ENCODE assay signal across 23 cellular contexts in genomic region chr21:42858957-42859890, GRCh38. TPM values are rescaled to one million over a fixed set of nuclear protein-coding genes. Genes with fewer than 3 reads are reported as not detected.
DNase-seq lines count a peak whose midpoint lies in the region; ATAC-seq, FAIRE-seq and TF ChIP-seq lines count a peak whose summit lies in the region.
"Had no signal": no experiment of that assay in that cellular context is flagged by ENCODE, and none has a peak within 500 bp of the region (broad histone marks: within the 10 kb centered on the region; RNA-seq: fewer than 3 reads in every experiment).

No MANE protein-coding gene starts in this region.

- in situ Hi-C loops in K562 (cut with MboI), result no loop called here

- H3K27ac Mint-ChIP-seq in nephron progenitor cell, result peak overlapping the region; percentile 65
- H3K27ac Mint-ChIP-seq: B cell had no signal

- ATAC-seq in K562, result no peak
- ATAC-seq: SK-N-SH treated with all-trans-retinoic acid at 6 μM for 48 hours had no signal

- peaks cover 3% of the 10 kb centered on the region for H3K9me1 ChIP-seq in K562 (ENCODE audit: control insufficient read depth, insufficient read depth, low read length)

- peak overlapping the region in 9 of 11 experiments; percentile 40 to 89 (median 67); a peak in 17 of 22 replicates for H3K4me2 ChIP-seq in BLaER1 treated with 17β-estradiol and CSF1 and Interleukin-3, amounts not matched to agents 10 nM and 100 nM
- H3K4me2 ChIP-seq in K562 (ENCODE audit: insufficient read depth, low read length), result no peak overlapping the region

- H3K27me3 ChIP-seq in BLaER1 treated with 17β-estradiol and CSF1 and Interleukin-3, amounts not matched to agents 10 nM and 100 nM, result 0 out of 22 replicates have a peak, but pooled peaks cover 0 to 3% (median 0%) of the 10 kb centered on the region in 11 experiments
- H3K27me3 ChIP-seq in H7 (ENCODE audit: control insufficient read depth, insufficient read depth, low read length) (no peaks in the 10 kb centered on the region), K562 (ENCODE audit: control insufficient read depth in 2 of 2, insufficient read depth in 2 of 2, low read length in 2 of 2) (no peaks in the 10 kb centered on the region)
- H3K27me3 ChIP-seq: Peyer's patch had no signal

- no peak for TF ChIP-seq RAD21 in K562 (CRISPR knock-in tag; conservative IDR thresholded peaks at IDR 0.05 in 1 of 2, IDR thresholded peaks at IDR 0.05 in 1 of 2)

- no peaks in the 10 kb centered on the region for H3K9me3 ChIP-seq in BLaER1 treated with 17β-estradiol and CSF1 and Interleukin-3, amounts not matched to agents 10 nM and 100 nM (replicated peaks in 1 of 11)
- H3K9me3 ChIP-seq in K562 (replicated peaks; ENCODE audit: control insufficient read depth, insufficient read depth, low read depth, low read length), result no peaks in the 10 kb centered on the region
- H3K9me3 ChIP-seq: HAP-1, Peyer's patch had no signal

- WGBS in K562 (ENCODE audit: insufficient coverage, low coverage, missing lambda C conversion rate), result 92% methylated on average over 28 of the region's 34 CpGs

- H3K27me3 Mint-ChIP-seq in nephron progenitor cell (ENCODE audit: low read depth, poor library complexity), result no peaks in the 10 kb centered on the region
- H3K27me3 Mint-ChIP-seq: B cell; CD4-positive, CD25-positive, alpha-beta regulatory T cell had no signal

- TF ChIP-seq POLR2A in K562 (conservative IDR thresholded peaks at IDR 0.05), result no peak

- POLR2A ChIA-PET in K562 (lab: Yijun Ruan, JAX), result no interaction called here

- 0 out of 20 replicates have a peak overlapping the region, but pooled peaks of 1 of the 10 experiments have one; percentile 0 for H3K4me3 ChIP-seq in BLaER1 treated with 17β-estradiol and CSF1 and Interleukin-3, amounts not matched to agents 10 nM and 100 nM
- H3K4me3 ChIP-seq in H7 (ENCODE audit: insufficient read depth, low read depth, low read length), result no peak overlapping the region
- no peak overlapping the region for H3K4me3 ChIP-seq in K562
- H3K4me3 ChIP-seq: GM23248, HAP-1, Peyer's patch had no signal

- H2AFZ ChIP-seq in K562 (ENCODE audit: low read depth, low read length), result no peak overlapping the region
- H2AFZ ChIP-seq: GM23248 had no signal

- H4K20me1 ChIP-seq in BLaER1 treated with 17β-estradiol and CSF1 and Interleukin-3, amounts not matched to agents 10 nM and 100 nM, result peaks cover 25 to 98% (median 97%) of the 10 kb centered on the region in 11 experiments
- peaks cover 21% of the 10 kb centered on the region for H4K20me1 ChIP-seq in K562 (replicated peaks; ENCODE audit: control insufficient read depth, insufficient read depth, low read length)

- peak overlapping the region in 1 of 11 experiments; percentile 8; a peak in 1 of 22 replicates for H3K27ac ChIP-seq in BLaER1 treated with 17β-estradiol and CSF1 and Interleukin-3, amounts not matched to agents 10 nM and 100 nM
- no peak overlapping the region for H3K27ac ChIP-seq in K562 (ENCODE audit: extremely low read depth, low read depth, low read length)
- H3K27ac ChIP-seq: GM23248, Peyer's patch had no signal

- peaks cover 24 to 77% (median 61%) of the 10 kb centered on the region in 10 experiments for H3K4me1 ChIP-seq in BLaER1 treated with 17β-estradiol and CSF1 and Interleukin-3, amounts not matched to agents 10 nM and 100 nM
- peaks cover 0 to 28% of the 10 kb centered on the region in 2 experiments; a peak in 1 of 5 replicates for H3K4me1 ChIP-seq in K562 (replicated peaks in 1 of 2; ENCODE audit: control insufficient read depth in 2 of 2, insufficient read depth in 2 of 2, low read length in 2 of 2)
- H3K4me1 ChIP-seq: HAP-1, Peyer's patch had no signal

- intact Hi-C loops in K562 (cut with micrococcal nuclease), result no loop called here

- peaks cover 76 to 97% (median 94%) of the 10 kb centered on the region in 11 experiments for H3K36me3 ChIP-seq in BLaER1 treated with 17β-estradiol and CSF1 and Interleukin-3, amounts not matched to agents 10 nM and 100 nM
- H3K36me3 ChIP-seq in H7 (replicated peaks; ENCODE audit: control insufficient read depth, insufficient read depth, low read length) (peaks cover 52% of the 10 kb centered on the region), K562 (ENCODE audit: control insufficient read depth, insufficient read depth, low read length) (peaks cover 95% of the 10 kb centered on the region)

- peak overlapping the region in 6 of 11 experiments; percentile 5 to 56 (median 27); a peak in 4 of 22 replicates for H3K9ac ChIP-seq in BLaER1 treated with 17β-estradiol and CSF1 and Interleukin-3, amounts not matched to agents 10 nM and 100 nM
- no peak overlapping the region for H3K9ac ChIP-seq in K562 (ENCODE audit: insufficient read depth in 1 of 2, low read depth in 2 of 2, low read length in 2 of 2)
- H3K9ac ChIP-seq: GM23248 had no signal

- H3K36me3 Mint-ChIP-seq in nephron progenitor cell (ENCODE audit: low read depth), result peaks cover 53% of the 10 kb centered on the region

- H3K4me1 Mint-ChIP-seq in nephron progenitor cell, result no peaks in the 10 kb centered on the region
- H3K4me1 Mint-ChIP-seq: B cell had no signal

- no peak for TF ChIP-seq EP300 in K562 (IDR thresholded peaks at IDR 0.05; ENCODE audit: low read length)

- no TSS peak for BruUV-seq in K562 (replicated peaks; lab: Mats Ljungman, UMichigan)

- peaks cover 61% of the 10 kb centered on the region for H3K79me2 ChIP-seq in K562 (ENCODE audit: control insufficient read depth, insufficient read depth, low read length)

- no peak for FAIRE-seq in K562 (lab: Jason Lieb, UNC)

- DNase-seq in H7 (peak; percentile 20), K562 (ENCODE audit: extremely low read depth in 1 of 4, low spot score in 3 of 4) (no peak), nephron progenitor cell (no peak), CD1c-positive myeloid dendritic cell (ENCODE audit: extremely low spot score) (no peak), HT-29 (ENCODE audit: low spot score) (no peak), GF-D8 (lab: John Stamatoyannopoulos, UW) (no peak)
- DNase-seq: CD4-positive, CD25-positive, alpha-beta regulatory T cell; DMS153; DND-41; GM23248; Karpas-422; NCI-H1092; NCI-H1417 treated with DMSO at 0.1 percent for 48 hours; NCI-H1694 treated with DMSO at 0.1 percent for 48 hours; NCI-H2081; NCI-H2227 treated with DMSO at 0.1 percent for 48 hours; NCI-H526 treated with DMSO at 0.1 percent for 48 hours; OCI-M1; Peyer's patch had no signal

- no peaks in the 10 kb centered on the region for H3K9me3 Mint-ChIP-seq in nephron progenitor cell
- H3K9me3 Mint-ChIP-seq: CD4-positive, CD25-positive, alpha-beta regulatory T cell had no signal

- TF ChIP-seq CTCF in K562 (IDR thresholded peaks at IDR 0.05 in 2 of 3, conservative IDR thresholded peaks at IDR 0.05 in 1 of 3; ENCODE audit: insufficient read depth in 2 of 3, low read depth in 1 of 3, low read length in 3 of 3), result no peak
- TF ChIP-seq CTCF in nephron progenitor cell (IDR thresholded peaks at IDR 0.05), result no peak

- CTCF ChIA-PET in K562 (lab: Yijun Ruan, JAX; ENCODE audit: low intra/inter-chr PET ratio), result interaction anchor here (0.6 kb wide), 1 partner anchor 1099 kb away, joined by 3 read pairs; no protein-coding TSS in a partner anchor

- H3K4me3 Mint-ChIP-seq in nephron progenitor cell, result no peak overlapping the region
- H3K4me3 Mint-ChIP-seq: B cell; CD4-positive, CD25-positive, alpha-beta regulatory T cell had no signal

TF ChIP-seq in K562, 482 proteins besides CTCF, POLR2A, EP300 and RAD21:
- TF ChIP-seq BRD4 (IDR thresholded peaks at IDR 0.05), result no peak
- TF ChIP-seq RBFOX2 (IDR thresholded peaks at IDR 0.05; ENCODE audit: low read depth, low read length), result peak; percentile 40; the same call in 1 of the 2 replicates

RNA-seq across cellular contexts. Expression of gene WDR4, which starts 20.1 kb away (rescaled TPM):
- total RNA-seq in H7 (2014; rRNA removed; shearing (Covaris generic)), result 12.9 and 15.3 TPM in 2 replicates
- total RNA-seq in K562 (2011; cell fraction: chromatin; rRNA removed; ENCODE audit: low replicate concordance), result 107 and 254 TPM in 2 replicates
- 147 and 151 TPM in 2 replicates for total RNA-seq in K562 (2011; cell fraction: nucleolus; rRNA removed)
- total RNA-seq in K562 (2011; cell fraction: nucleoplasm; rRNA removed), result 105 and 112 TPM in 2 replicates
- total RNA-seq in K562 (2014; rRNA removed) (30.2 and 41.6 TPM in 2 replicates), K562 (2014; rRNA removed; fragmentation: Illumina TruSeq; extraction: Trizol) (21.4 and 29.7 TPM in 2 replicates), K562 (2015; rRNA removed; fragmentation: Illumina TruSeq; extraction: Trizol) (43.4 and 44.3 TPM in 2 replicates), K562 (2021) (95.3 and 95.4 TPM in 2 replicates)
- polyA plus RNA-seq in K562 (2011; rRNA removed) (32.1 and 32.8 TPM in 2 replicates), K562 (2014; fragmentation: Illumina TruSeq; extraction: Trizol) (48.1 and 59.6 TPM in 2 replicates), K562 (2014; fragmentation: Nextera tagmentation; extraction: Ambion mirVana) (10 to 100 TPM in 1 of 2 experiments, 1 to 10 TPM in 1; 5.4 to 26.3 TPM), K562 (2014; rRNA removed) (76.3 and 90.2 TPM in 2 replicates)
- 48.9 and 72.1 TPM in 2 replicates for polyA plus RNA-seq in K562 (2011; cell fraction: cytosol; rRNA removed)
- polyA plus RNA-seq in K562 (2011; cell fraction: nucleus; rRNA removed), result 84.3 and 132 TPM in 2 replicates
- polyA plus RNA-seq in K562 (2012), result 36.0 and 81.8 TPM in 2 replicates
- polyA minus RNA-seq in K562 (2011; rRNA and poly(A)+ RNA removed), result 22.9 and 34.7 TPM in 2 replicates
- polyA minus RNA-seq in K562 (2011; cell fraction: cytosol; rRNA and poly(A)+ RNA removed), result 29.9 and 35.5 TPM in 2 replicates
- 51.3 and 54.0 TPM in 2 replicates for polyA minus RNA-seq in K562 (2011; cell fraction: nucleus; rRNA and poly(A)+ RNA removed)
- 23.2 and 31.9 TPM in 2 replicates for total RNA-seq in HT-29 (2014; rRNA removed; shearing (Covaris generic))

RNA-seq across cellular contexts. Expression of gene NDUFV3, which starts 33.9 kb away (rescaled TPM):
- 40.5 and 41.9 TPM in 2 replicates for total RNA-seq in H7 (2014; rRNA removed; shearing (Covaris generic))
- 82.4 and 114 TPM in 2 replicates for total RNA-seq in K562 (2011; cell fraction: chromatin; rRNA removed; ENCODE audit: low replicate concordance)
- 48.2 and 54.4 TPM in 2 replicates for total RNA-seq in K562 (2011; cell fraction: nucleolus; rRNA removed)
- total RNA-seq in K562 (2011; cell fraction: nucleoplasm; rRNA removed), result 61.2 and 67.6 TPM in 2 replicates
- total RNA-seq in K562 (2014; rRNA removed) (87.8 and 89.7 TPM in 2 replicates), K562 (2014; rRNA removed; fragmentation: Illumina TruSeq; extraction: Trizol) (74.3 and 81.5 TPM in 2 replicates), K562 (2015; rRNA removed; fragmentation: Illumina TruSeq; extraction: Trizol) (79.7 and 80.6 TPM in 2 replicates), K562 (2021) (65.7 and 68.3 TPM in 2 replicates)
- polyA plus RNA-seq in K562 (2011; rRNA removed) (37.2 and 41.9 TPM in 2 replicates), K562 (2014; fragmentation: Illumina TruSeq; extraction: Trizol) (63.0 and 77.9 TPM in 2 replicates), K562 (2014; fragmentation: Nextera tagmentation; extraction: Ambion mirVana) (10 to 100 TPM; 19.1 to 23.6 TPM), K562 (2014; rRNA removed) (67.2 and 80.0 TPM in 2 replicates)
- polyA plus RNA-seq in K562 (2011; cell fraction: cytosol; rRNA removed), result 43.0 and 44.1 TPM in 2 replicates
- polyA plus RNA-seq in K562 (2011; cell fraction: nucleus; rRNA removed), result 40.0 and 49.0 TPM in 2 replicates
- polyA plus RNA-seq in K562 (2012), result 58.0 and 60.8 TPM in 2 replicates
- 39.0 and 44.5 TPM in 2 replicates for polyA minus RNA-seq in K562 (2011; rRNA and poly(A)+ RNA removed)
- 35.1 and 42.7 TPM in 2 replicates for polyA minus RNA-seq in K562 (2011; cell fraction: cytosol; rRNA and poly(A)+ RNA removed)
- polyA minus RNA-seq in K562 (2011; cell fraction: nucleus; rRNA and poly(A)+ RNA removed), result 11.7 and 20.2 TPM in 2 replicates
- total RNA-seq in HT-29 (2014; rRNA removed; shearing (Covaris generic)), result 15.3 and 17.1 TPM in 2 replicates

Comparison
In these comparisons a context has a peak if more than half of its experiments do, and no peak if none do; other contexts are left out.
1. H3K9ac ChIP-seq: peak in BLaER1 treated with 17β-estradiol and CSF1 and Interleukin-3, amounts not matched to agents 10 nM and 100 nM (6 of 11); none in K562 (0 of 2).